In genomic region chr11:96280444-96280843, GRCh38 we compare ENCODE assay signal across 3 cellular contexts.
TF ChIP-seq lines count a peak whose summit lies in the region.

No MANE protein-coding gene starts in this region.

TF ChIP-seq in SK-N-SH, 30 proteins besides CTCF, POLR2A, EP300 and RAD21 (continues in another document):
- TF ChIP-seq REST (IDR thresholded peaks at IDR 0.05; ENCODE audit: low read depth, low read length) (no peak), SMC3 (IDR thresholded peaks at IDR 0.05; ENCODE audit: low read depth, low read length) (no peak), NFIC (IDR thresholded peaks at IDR 0.05; ENCODE audit: borderline replicate concordance) (no peak), SIN3A (IDR thresholded peaks at IDR 0.05; ENCODE audit: borderline replicate concordance, low read depth, low read length) (no peak), IRF3 (IDR thresholded peaks at IDR 0.05; ENCODE audit: low read depth, low read length) (no peak), GABPA (IDR thresholded peaks at IDR 0.05; ENCODE audit: low read depth) (no peak), GATA2 (CRISPR knock-in tag; IDR thresholded peaks at IDR 0.05) (no peak), NRF1 (IDR thresholded peaks at IDR 0.05; ENCODE audit: low read depth, low read length) (no peak), RCOR1 (IDR thresholded peaks at IDR 0.05; ENCODE audit: low read length) (no peak), PBX3 (IDR thresholded peaks at IDR 0.05) (no peak), USF2 (IDR thresholded peaks at IDR 0.05; ENCODE audit: borderline replicate concordance, low read depth, low read length) (no peak), YY1 (IDR thresholded peaks at IDR 0.05; ENCODE audit: low read depth) (no peak), FOXM1 (IDR thresholded peaks at IDR 0.05; ENCODE audit: low read depth) (no peak), MEF2A (IDR thresholded peaks at IDR 0.05; ENCODE audit: borderline replicate concordance, low read depth) (no peak)

TF ChIP-seq in SK-N-SH treated with all-trans-retinoic acid at 6 μM for 48 hours, 23 proteins besides CTCF, POLR2A, EP300 and RAD21 (continued from another document):
- TF ChIP-seq CREB5 (CRISPR knock-in tag; IDR thresholded peaks at IDR 0.05; ENCODE audit: low read depth) = no peak
- no peak for TF ChIP-seq ZFP3 (CRISPR knock-in tag; IDR thresholded peaks at IDR 0.05)
- no peak for TF ChIP-seq RARB (CRISPR knock-in tag; IDR thresholded peaks at IDR 0.05)
- TF ChIP-seq GLIS3 (CRISPR knock-in tag; IDR thresholded peaks at IDR 0.05) = no peak
- no peak for TF ChIP-seq SNAI2 (CRISPR knock-in tag; IDR thresholded peaks at IDR 0.05)
- TF ChIP-seq PATZ1 (CRISPR knock-in tag; IDR thresholded peaks at IDR 0.05; ENCODE audit: borderline replicate concordance) = no peak
- TF ChIP-seq CSRNP3 (CRISPR knock-in tag; IDR thresholded peaks at IDR 0.05) = no peak
- no peak for TF ChIP-seq ARNTL (CRISPR knock-in tag; IDR thresholded peaks at IDR 0.05; ENCODE audit: borderline replicate concordance, low read depth)
- no peak for TF ChIP-seq ZNF565 (CRISPR knock-in tag; conservative IDR thresholded peaks at IDR 0.05; ENCODE audit: low read depth)
- no peak for TF ChIP-seq PPARA (CRISPR knock-in tag; IDR thresholded peaks at IDR 0.05; ENCODE audit: borderline replicate concordance)
- TF ChIP-seq TSHZ2 (CRISPR knock-in tag; IDR thresholded peaks at IDR 0.05) = no peak

TF ChIP-seq in HEK293, 187 proteins besides CTCF, POLR2A, EP300 and RAD21 (continued from another document):
- TF ChIP-seq PRDM4 (tag by site-specific recombination; IDR thresholded peaks at IDR 0.05) = peak; percentile 61; the same call in 1 of the 2 replicates
TF ChIP-seq in HEK293: peak in this region for 1.
